23 cellular contexts compared by ENCODE assay signal in the genomic region with DNA sequence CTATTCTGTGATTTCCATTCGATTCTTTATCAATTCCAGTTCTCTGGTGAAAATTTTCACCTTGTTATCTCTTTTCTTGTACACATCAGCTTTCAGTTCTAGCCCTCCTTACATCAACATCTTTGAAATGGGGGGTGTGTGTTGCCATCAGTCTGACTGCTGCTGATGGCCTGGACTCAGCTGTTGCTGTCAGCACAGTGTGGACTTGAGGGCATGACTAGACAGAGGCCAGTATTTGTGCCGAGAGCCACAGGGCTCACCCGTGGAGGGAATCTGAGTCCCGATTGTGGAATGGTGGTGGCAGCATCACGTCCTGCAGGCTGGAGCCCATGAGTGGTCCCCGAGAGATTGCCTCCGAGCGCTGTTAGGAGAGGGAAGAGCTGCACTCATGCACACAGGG.
"Had no signal": no experiment of that assay in that cellular context is flagged by ENCODE, and none has a peak within 500 bp of the region (broad histone marks: within the 10 kb centered on the region; RNA-seq: fewer than 3 reads in every experiment).

No MANE protein-coding gene starts in this region.

- H3K27me3 Mint-ChIP-seq: effector memory CD8-positive, alpha-beta T cell; naive B cell; type B pancreatic cell had no signal

- H3K4me1 ChIP-seq: parathyroid adenoma, suprapubic skin, thyroid gland, uterus had no signal

- H2AFZ ChIP-seq: parathyroid adenoma had no signal

- FAIRE-seq: keratinocyte, small intestine had no signal

- DNase-seq: cortex of kidney; effector memory CD8-positive, alpha-beta T cell; esophagus squamous epithelium; foreskin fibroblast; immature natural killer cell; left cardiac atrium; left ventricle myocardium superior; mesenchymal stem cell; midbrain; naive B cell; nephron progenitor cell; sigmoid colon; small intestine; stimulated activated CD4-positive, alpha-beta T cell treated with anti-CD3 and anti-CD28 coated beads, Interleukin-12 subunit alpha, Interleukin-12 subunit beta, amount 100 ng/mL, for 4 hours; stimulated activated naive CD4-positive, alpha-beta T cell; thyroid gland; uterus had no signal

- ATAC-seq: effector memory CD8-positive, alpha-beta T cell; left cardiac atrium; left ventricle myocardium superior had no signal

- H3K27ac ChIP-seq: epithelial cell of prostate, esophagus squamous epithelium, parathyroid adenoma, sigmoid colon, suprapubic skin, thyroid gland, uterus had no signal

- H3K9me3 Mint-ChIP-seq: effector memory CD8-positive, alpha-beta T cell; type B pancreatic cell had no signal

- H3K27me3 ChIP-seq: esophagus squamous epithelium, sigmoid colon, suprapubic skin, thyroid gland, uterus had no signal

- H3K9ac ChIP-seq: parathyroid adenoma had no signal

- H3K4me3 Mint-ChIP-seq: effector memory CD8-positive, alpha-beta T cell; immature natural killer cell; naive B cell; nephron progenitor cell; type B pancreatic cell had no signal

- H3K9me3 ChIP-seq: suprapubic skin, thyroid gland had no signal

- H3K36me3 ChIP-seq: esophagus squamous epithelium, sigmoid colon, suprapubic skin, thyroid gland, uterus had no signal

- H3K4me3 ChIP-seq: esophagus squamous epithelium, lung, sigmoid colon, suprapubic skin, thyroid gland, uterus had no signal

- H3K27ac Mint-ChIP-seq: effector memory CD8-positive, alpha-beta T cell; naive B cell; nephron progenitor cell; type B pancreatic cell had no signal
